Comparison of ENCODE assay signal across 15 cellular contexts in genomic region chr9:125850231-125850630, GRCh38.
"Had no signal": no experiment of that assay in that cellular context is flagged by ENCODE, and none has a peak within 500 bp of the region (broad histone marks: within the 10 kb centered on the region; RNA-seq: fewer than 3 reads in every experiment).

No MANE protein-coding gene starts in this region.

- H3K4me3 ChIP-seq: gastroesophageal sphincter, mucosa of descending colon, right atrium auricular region had no signal

- DNase-seq: effector memory CD4-positive, alpha-beta T cell; glutamatergic neuron; islet precursor cell; mucosa of descending colon; naive thymus-derived CD8-positive, alpha-beta T cell; posterior cingulate gyrus; small intestine; stimulated activated CD4-positive, alpha-beta T cell treated with anti-CD3 and anti-CD28 coated beads, Interleukin-2, amount 100 ng/mL, for 48 hours; stimulated activated naive CD4-positive, alpha-beta T cell treated with Interleukin-2 at 50 U/mL for 16 hours; trophoblast cell had no signal

- FAIRE-seq: endometrium, small intestine had no signal

- H3K27ac ChIP-seq: gastroesophageal sphincter, neutrophil, right atrium auricular region had no signal

- H3K9me3 ChIP-seq: gastroesophageal sphincter, mucosa of descending colon, neutrophil, right atrium auricular region had no signal

- H3K36me3 ChIP-seq: gastroesophageal sphincter, neutrophil, right atrium auricular region had no signal

- ATAC-seq: esophagus mucosa; gastroesophageal sphincter; mucosa of descending colon; naive thymus-derived CD8-positive, alpha-beta T cell had no signal

- H3K27me3 ChIP-seq: gastroesophageal sphincter, neutrophil, right atrium auricular region had no signal
